27 cellular contexts compared by ENCODE assay signal in the genomic region with DNA sequence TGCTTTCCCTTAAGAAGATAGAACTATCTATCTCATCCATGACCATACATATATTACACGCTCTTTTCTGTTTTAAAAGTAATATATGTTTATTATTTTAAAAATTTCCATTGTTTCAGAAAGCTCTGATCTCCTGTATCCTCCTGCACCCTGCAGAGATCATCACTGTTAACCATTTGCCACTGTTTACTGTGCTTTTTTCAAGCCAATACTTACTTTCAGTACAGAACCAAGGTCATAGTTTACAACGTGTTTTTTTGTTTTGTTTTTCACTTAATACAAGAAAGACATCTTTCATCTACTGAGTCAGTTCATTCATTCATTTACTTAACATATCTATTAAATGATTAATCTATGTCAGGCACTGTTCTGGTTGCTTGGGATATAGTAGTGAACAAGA.
"Had no signal": no experiment of that assay in that cellular context is flagged by ENCODE, and none has a peak within 500 bp of the region (broad histone marks: within the 10 kb centered on the region; RNA-seq: fewer than 3 reads in every experiment).

No MANE protein-coding gene starts in this region.

- H3K36me3 Mint-ChIP-seq: natural killer cell treated with Interleukin-12 subunit alpha and Interleukin-12 subunit beta and Interleukin-15 and Interleukin-18, amount 100 ng/mL, for 72 hours; type B pancreatic cell had no signal

- DNase-seq: hippocampal formation; kidney glomerular epithelial cell; left cardiac atrium; left lung; midbrain; mucosa of descending colon; naive thymus-derived CD4-positive, alpha-beta T cell; ovary; stimulated activated CD4-positive, alpha-beta T cell treated with anti-CD3 and anti-CD28 coated beads, Interleukin-12 subunit alpha, Interleukin-12 subunit beta, amount 100 ng/mL, for 4 hours; stimulated activated CD4-positive, alpha-beta T cell treated with anti-CD3 and anti-CD28 coated beads, Interleukin-15, amount 100 ng/mL, for 24 hours; stimulated activated CD4-positive, alpha-beta T cell treated with anti-CD3 and anti-CD28 coated beads, Interleukin-2, amount 100 ng/mL, for 48 hours; stimulated activated CD4-positive, alpha-beta T cell treated with anti-CD3 and anti-CD28 coated beads, Interleukin-4, amount 100 ng/mL, for 4 hours; stimulated activated CD8-positive, alpha-beta memory T cell treated with anti-CD3 and anti-CD28 coated beads, Interleukin-4, amount 100 ng/mL, for 48 hours; stimulated activated naive CD4-positive, alpha-beta T cell treated with Interleukin-2 at 50 U/mL for 16 hours; stimulated activated naive CD8-positive, alpha-beta T cell treated with anti-CD3 and anti-CD28 coated beads, Interleukin-15, amount 100 ng/mL, for 72 hours; substantia nigra; uterus had no signal

- H3K36me3 ChIP-seq: ovary, uterus had no signal

- H3K9me3 Mint-ChIP-seq: memory B cell; naive thymus-derived CD4-positive, alpha-beta T cell; natural killer cell treated with Interleukin-12 subunit alpha and Interleukin-12 subunit beta and Interleukin-15 and Interleukin-18, amount 100 ng/mL, for 72 hours; stimulated activated memory B cell treated with anti-CD40 and anti-IgM and Interleukin-4, amounts not matched to agents 10 μg/mL and 1 μg/mL and 100 μg/mL, for 72 hours; stimulated activated naive CD8-positive, alpha-beta T cell treated with anti-CD3 and anti-CD28 coated beads, Interleukin-15, amount 100 ng/mL, for 72 hours; type B pancreatic cell had no signal

- H3K9me3 ChIP-seq: left lung, mucosa of descending colon, ovary, right atrium auricular region, tibial nerve, uterus had no signal

- H3K27me3 Mint-ChIP-seq: memory B cell; naive thymus-derived CD4-positive, alpha-beta T cell; natural killer cell treated with Interleukin-12 subunit alpha and Interleukin-12 subunit beta and Interleukin-15 and Interleukin-18, amount 100 ng/mL, for 72 hours; progenitor cell of endocrine pancreas; stimulated activated memory B cell treated with anti-CD40 and anti-IgM and Interleukin-4, amounts not matched to agents 10 μg/mL and 1 μg/mL and 100 μg/mL, for 72 hours; stimulated activated naive CD8-positive, alpha-beta T cell treated with anti-CD3 and anti-CD28 coated beads, Interleukin-15, amount 100 ng/mL, for 72 hours; type B pancreatic cell had no signal

- H3K4me1 ChIP-seq: tibial nerve, uterus had no signal

- H3K27ac Mint-ChIP-seq: memory B cell; natural killer cell treated with Interleukin-12 subunit alpha and Interleukin-12 subunit beta and Interleukin-15 and Interleukin-18, amount 100 ng/mL, for 72 hours; progenitor cell of endocrine pancreas; stimulated activated memory B cell treated with anti-CD40 and anti-IgM and Interleukin-4, amounts not matched to agents 10 μg/mL and 1 μg/mL and 100 μg/mL, for 72 hours; stimulated activated naive CD8-positive, alpha-beta T cell treated with anti-CD3 and anti-CD28 coated beads, Interleukin-15, amount 100 ng/mL, for 72 hours; type B pancreatic cell had no signal

- H3K4me1 Mint-ChIP-seq: stimulated activated memory B cell treated with anti-CD40 and anti-IgM and Interleukin-4, amounts not matched to agents 10 μg/mL and 1 μg/mL and 100 μg/mL, for 72 hours had no signal

- H3K4me3 Mint-ChIP-seq: memory B cell; naive thymus-derived CD4-positive, alpha-beta T cell; natural killer cell treated with Interleukin-12 subunit alpha and Interleukin-12 subunit beta and Interleukin-15 and Interleukin-18, amount 100 ng/mL, for 72 hours; stimulated activated memory B cell treated with anti-CD40 and anti-IgM and Interleukin-4, amounts not matched to agents 10 μg/mL and 1 μg/mL and 100 μg/mL, for 72 hours; stimulated activated naive CD8-positive, alpha-beta T cell treated with anti-CD3 and anti-CD28 coated beads, Interleukin-15, amount 100 ng/mL, for 72 hours; type B pancreatic cell had no signal

- H3K27me3 ChIP-seq: left lung, ovary, right atrium auricular region, tibial nerve, uterus had no signal

- ATAC-seq: left cardiac atrium; left lung; mucosa of descending colon; naive thymus-derived CD4-positive, alpha-beta T cell; natural killer cell treated with Interleukin-12 subunit alpha and Interleukin-12 subunit beta and Interleukin-15 and Interleukin-18, amount 100 ng/mL, for 72 hours; sciatic nerve; stimulated activated memory B cell treated with anti-CD40 and anti-IgM and Interleukin-4, amounts not matched to agents 10 μg/mL and 1 μg/mL and 100 μg/mL, for 72 hours; stimulated activated naive CD8-positive, alpha-beta T cell treated with anti-CD3 and anti-CD28 coated beads, Interleukin-15, amount 100 ng/mL, for 72 hours had no signal

- H3K27ac ChIP-seq: left lung, ovary, right atrium auricular region, skin epidermis, tibial nerve, uterus had no signal

- H3K4me3 ChIP-seq: left lung, lung, mucosa of descending colon, ovary, right atrium auricular region, skin epidermis, tibial nerve, uterus had no signal
